9 cellular contexts compared by ENCODE assay signal in the genomic region with DNA sequence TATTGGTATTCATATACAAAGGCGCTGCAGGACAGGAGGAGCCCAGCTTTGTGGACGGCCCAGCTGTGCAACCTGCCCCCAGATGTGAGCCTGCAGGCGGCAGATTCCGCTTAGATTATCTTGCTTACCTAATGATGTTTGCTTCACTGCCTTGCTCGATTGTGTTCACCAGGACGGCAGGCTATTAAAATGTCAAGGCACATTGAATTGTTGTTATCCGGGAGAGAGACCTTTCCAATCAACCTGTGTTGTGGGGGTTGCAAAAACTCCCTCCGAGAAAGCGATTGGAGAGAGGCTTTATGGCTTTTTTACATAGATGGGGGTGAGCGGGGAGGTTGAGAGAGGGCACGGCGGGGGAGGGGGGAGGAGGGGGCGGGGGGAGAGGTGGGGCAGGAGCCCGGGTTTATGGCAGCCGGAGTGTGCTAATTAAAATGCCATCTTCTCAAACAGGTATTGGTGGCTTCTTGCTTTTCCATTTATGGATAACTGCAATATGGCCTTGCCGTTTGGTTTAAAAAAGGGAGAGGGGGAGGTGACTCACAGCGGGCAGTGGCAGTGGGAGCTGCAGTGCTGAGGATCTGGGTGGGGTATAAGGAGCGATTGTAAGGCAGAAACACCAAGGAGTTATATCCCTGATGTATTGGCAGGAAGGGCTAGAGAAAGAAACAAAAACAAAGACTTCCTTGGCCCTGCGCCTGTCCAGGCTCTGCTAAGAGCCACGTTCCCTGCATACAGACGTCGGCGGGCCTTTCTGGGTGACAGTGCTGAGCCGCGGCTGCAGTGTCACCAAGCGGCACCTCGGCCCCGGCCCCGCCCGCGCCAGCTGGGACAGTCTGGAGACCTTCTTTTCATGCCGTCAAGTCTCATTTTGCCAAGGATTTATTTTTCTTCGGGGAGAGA.
DNase-seq lines count a peak whose midpoint lies in the region; ATAC-seq, FAIRE-seq and TF ChIP-seq lines count a peak whose summit lies in the region.
"Had no signal": no experiment of that assay in that cellular context is flagged by ENCODE, and none has a peak within 500 bp of the region (broad histone marks: within the 10 kb centered on the region; RNA-seq: fewer than 3 reads in every experiment).

No MANE protein-coding gene starts in this region.

- H3K79me2 ChIP-seq in keratinocyte (ENCODE audit: control insufficient read depth, insufficient read depth, low read length): no peaks in the 10 kb centered on the region

- peak; percentile 74 for ATAC-seq in HG02798 (IDR thresholded peaks at IDR 0.05; ENCODE audit: poor library complexity, unreplicated experiment)
- peak; percentile 74 for ATAC-seq in activated B cell treated with CpG ODN at 0.5 μM for 24 hours (ENCODE audit: low read depth)
- ATAC-seq in central memory CD8-positive, alpha-beta T cell (replicated peaks; ENCODE audit: extremely low read depth, poor library complexity, severe bottlenecking): peak; percentile 73

- peak overlapping the region; percentile 52 to 81 (median 77) for H3K4me3 ChIP-seq in keratinocyte (ENCODE audit: control insufficient read depth in 2 of 3, extremely low read depth in 1 of 3, insufficient read depth in 2 of 3, low read depth in 1 of 3, low read length in 3 of 3)
- H3K4me3 ChIP-seq in spleen: peak overlapping the region; percentile 33 to 86 (median 56)

- H3K36me3 ChIP-seq in keratinocyte (ENCODE audit: control insufficient read depth in 2 of 2, extremely low read depth in 1 of 2, insufficient read depth in 2 of 2, low read length in 2 of 2): no peaks in the 10 kb centered on the region
- H3K36me3 ChIP-seq in spleen: no peaks in the 10 kb centered on the region

- H3K9ac ChIP-seq in keratinocyte (ENCODE audit: control insufficient read depth, extremely low read depth, insufficient read depth, low read length): peak overlapping the region; percentile 76

- peaks cover 6% of the 10 kb centered on the region for H3K36me3 Mint-ChIP-seq in activated B cell treated with CpG ODN at 0.5 μM for 24 hours (ENCODE audit: low read depth)
- H3K36me3 Mint-ChIP-seq in central memory CD8-positive, alpha-beta T cell (ENCODE audit: insufficient read depth): peaks cover 11% of the 10 kb centered on the region

- peak overlapping the region; percentile 36 for H3K27ac ChIP-seq in keratinocyte (ENCODE audit: control insufficient read depth, insufficient read depth, low read length)
- H3K27ac ChIP-seq in spleen: peak overlapping the region; percentile 64 to 91 (median 86)

- CTCF ChIA-PET in activated B cell treated with CpG ODN at 0.5 μM for 24 hours (lab: Charles Lee): interaction anchor here (0.9 to 1.7 kb wide), 3 partner anchors 9 to 182 kb away, joined by 3 to 7 read pairs (median 4); no protein-coding TSS in a partner anchor

- H3K9me1 ChIP-seq in keratinocyte (ENCODE audit: control insufficient read depth, extremely low read depth, insufficient read depth, low read length): no peaks in the 10 kb centered on the region

- DNase-seq in NCI-H524 (lab: John Stamatoyannopoulos, UW) (peak; percentile 58 to 70), NCI-H524 treated with DMSO at 0.1 percent for 48 hours (lab: John Stamatoyannopoulos, UW) (no peak), NCI-H1417 treated with DMSO at 0.1 percent for 48 hours (lab: John Stamatoyannopoulos, UW) (peak; percentile 41), activated B cell treated with CpG ODN at 0.5 μM for 24 hours (peak; percentile 46), keratinocyte (ENCODE audit: low read depth, low spot score) (no peak), spleen (peak; percentile 92)
- peak; percentile 18 to 25 for DNase-seq in central memory CD8-positive, alpha-beta T cell (ENCODE audit: low spot score in 2 of 2)

- H3K4me3 Mint-ChIP-seq in activated B cell treated with CpG ODN at 0.5 μM for 24 hours: peak overlapping the region; percentile 97
- H3K4me3 Mint-ChIP-seq in central memory CD8-positive, alpha-beta T cell: peak overlapping the region; percentile 92

- H4K20me1 ChIP-seq in keratinocyte (ENCODE audit: control insufficient read depth, extremely low read depth, insufficient read depth, low read length): no peaks in the 10 kb centered on the region

- H3K27me3 Mint-ChIP-seq in activated B cell treated with CpG ODN at 0.5 μM for 24 hours: no peaks in the 10 kb centered on the region
- peaks cover 5% of the 10 kb centered on the region for H3K27me3 Mint-ChIP-seq in central memory CD8-positive, alpha-beta T cell

- peak; percentile 60 for FAIRE-seq in keratinocyte (lab: Jason Lieb, UNC)
- FAIRE-seq: G401.6 had no signal

- peak overlapping the region; percentile 94 for H2AFZ ChIP-seq in keratinocyte (ENCODE audit: control insufficient read depth, low read length)

- H3K27me3 ChIP-seq in keratinocyte (ENCODE audit: control insufficient read depth, extremely low read depth, insufficient read depth, low read length) (no peaks in the 10 kb centered on the region), spleen (replicated peaks in 1 of 7) (no peaks in the 10 kb centered on the region)

- dilution Hi-C loops in keratinocyte (cut with MboI; ENCODE audit: extremely low pct_ligation_motif_present, low sequenced_read_pairs): no loop called here

- peaks cover 16% of the 10 kb centered on the region for H3K4me1 Mint-ChIP-seq in activated B cell treated with CpG ODN at 0.5 μM for 24 hours
- H3K4me1 Mint-ChIP-seq in central memory CD8-positive, alpha-beta T cell: peaks cover 18% of the 10 kb centered on the region

- TF ChIP-seq CTCF in activated B cell treated with CpG ODN at 0.5 μM for 24 hours (IDR thresholded peaks at IDR 0.05): no peak
- peak in 1 of 3 experiments; percentile 6 for TF ChIP-seq CTCF in keratinocyte (optimal IDR thresholded peaks at IDR 0.05 in 1 of 3, IDR thresholded peaks at IDR 0.05 in 1 of 3, conservative IDR thresholded peaks at IDR 0.05 in 1 of 3; ENCODE audit: extremely low read depth in 1 of 3, insufficient read depth in 2 of 3, low read length in 3 of 3)
- TF ChIP-seq CTCF in spleen (IDR thresholded peaks at IDR 0.05 in 8 of 11, conservative IDR thresholded peaks at IDR 0.05 in 3 of 11): no peak

- H3K4me1 ChIP-seq in keratinocyte (ENCODE audit: control insufficient read depth, extremely low read depth, insufficient read depth, low read length) (no peaks in the 10 kb centered on the region), spleen (peaks cover 0 to 22% (median 21%) of the 10 kb centered on the region in 6 donors)

- no peaks in the 10 kb centered on the region for H3K9me3 Mint-ChIP-seq in activated B cell treated with CpG ODN at 0.5 μM for 24 hours
- H3K9me3 Mint-ChIP-seq in central memory CD8-positive, alpha-beta T cell: no peaks in the 10 kb centered on the region

- peak overlapping the region; percentile 87 for H3K4me2 ChIP-seq in keratinocyte (ENCODE audit: control insufficient read depth, extremely low read depth, insufficient read depth, low read depth, low read length)

- intact Hi-C loops in activated B cell treated with CpG ODN at 0.5 μM for 24 hours (cut with micrococcal nuclease): loop anchor here (1.0 to 5.0 kb wide), 7 partner anchors 39 to 1992 kb away; a partner anchor contains a TSS
- intact Hi-C loops in spleen (cut with DNase I; ENCODE audit: low total_unique reads): loop anchor here (5.0 to 10.0 kb wide), 2 partner anchors 98 to 141 kb away; a partner anchor contains a TSS

- H3K9me3 ChIP-seq in keratinocyte (ENCODE audit: control insufficient read depth, low read depth, low read length): no peaks in the 10 kb centered on the region
- no peaks in the 10 kb centered on the region for H3K9me3 ChIP-seq in spleen

- 7 to 11% (median 10%) methylated on average over 32 to 33 of the region's 33 CpGs for WGBS in spleen, 5 donors

- TF ChIP-seq POLR2A in spleen (IDR thresholded peaks at IDR 0.05): no peak

- POLR2A ChIA-PET in activated B cell treated with CpG ODN at 0.5 μM for 24 hours (lab: Charles Lee): interaction anchor here (0.5 to 3.2 kb wide), 11 partner anchors 31 to 1182 kb away, joined by 3 to 13 read pairs (median 5); a partner anchor contains a TSS

- H3K27ac Mint-ChIP-seq in activated B cell treated with CpG ODN at 0.5 μM for 24 hours: peak overlapping the region; percentile 98
- peak overlapping the region; percentile 94 for H3K27ac Mint-ChIP-seq in central memory CD8-positive, alpha-beta T cell (ENCODE audit: low read depth)

Comparison
In these comparisons a context has a peak if more than half of its experiments do, and no peak if none do; other contexts are left out.
1. DNase-seq: peak in NCI-H524 (2 of 2), NCI-H1417 treated with DMSO at 0.1 percent for 48 hours (single experiment), activated B cell treated with CpG ODN at 0.5 μM for 24 hours (single experiment), central memory CD8-positive, alpha-beta T cell (2 of 2) and spleen (single experiment); none in NCI-H524 treated with DMSO at 0.1 percent for 48 hours (single experiment) and keratinocyte (single experiment).
2. Peak in every context shown above with its lines, with median percentiles within 50 percentile points of each other: ATAC-seq.